35 cellular contexts compared by ENCODE assay signal in genomic region chr5:161850491-161850890, GRCh38. TPM values are rescaled to one million over a fixed set of nuclear protein-coding genes. Genes with fewer than 3 reads are reported as not detected.
"Had no signal": no experiment of that assay in that cellular context is flagged by ENCODE, and none has a peak within 500 bp of the region (broad histone marks: within the 10 kb centered on the region; RNA-seq: fewer than 3 reads in every experiment).

No MANE protein-coding gene starts in this region.

- H3K4me1 ChIP-seq: gastrocnemius medialis, left lung, prostate gland, thyroid gland, vagina had no signal

- H3K9me3 ChIP-seq: gastrocnemius medialis, heart left ventricle, left lung, prostate gland, sigmoid colon, stomach, thyroid gland, vagina had no signal

- H3K36me3 ChIP-seq: gastrocnemius medialis, heart left ventricle, left lung, prostate gland, sigmoid colon, stomach, thyroid gland, vagina had no signal

- H3K27me3 ChIP-seq: thyroid gland, vagina had no signal

- ATAC-seq: esophagus mucosa; gastrocnemius medialis; heart left ventricle; left cardiac atrium; left lung; naive thymus-derived CD4-positive, alpha-beta T cell; right cardiac atrium; stimulated activated effector memory CD8-positive, alpha-beta T cell treated with anti-CD3 and anti-CD28 coated beads, Interleukin-12 subunit alpha, Interleukin-12 subunit beta, amount 100 ng/mL, for 72 hours had no signal

- DNase-seq: cortex of kidney; effector CD4-positive, alpha-beta T cell; foreskin fibroblast; gastrocnemius medialis; heart left ventricle; hippocampal formation; left cardiac atrium; left lung; mesenchymal stem cell; midbrain; naive thymus-derived CD4-positive, alpha-beta T cell; right cardiac atrium; sigmoid colon; stimulated activated CD4-positive, alpha-beta T cell treated with anti-CD3 and anti-CD28 coated beads, Interleukin-2, amount 100 ng/mL, for 24 hours; stimulated activated CD4-positive, alpha-beta T cell treated with anti-CD3 and anti-CD28 coated beads, Interleukin-4, amount 100 ng/mL, for 24 hours; stimulated activated naive CD4-positive, alpha-beta T cell treated with Interleukin-2 at 50 U/mL for 16 hours; stomach; thyroid gland; trophoblast cell had no signal

- H3K4me3 ChIP-seq: gastrocnemius medialis, heart left ventricle, left lung, prostate gland, sigmoid colon, stomach, thyroid gland, vagina had no signal

- H3K27ac ChIP-seq: epithelial cell of prostate, gastrocnemius medialis, heart left ventricle, left lung, prostate gland, sigmoid colon, stomach, thyroid gland, vagina had no signal

RNA-seq across cellular contexts. Expression of gene GABRA1, which starts 2.6 kb away (rescaled TPM):
- total RNA-seq: dermis microvascular lymphatic vessel endothelial cell; esophagus mucosa; gastrocnemius medialis; glomerular endothelial cell; heart left ventricle; kidney epithelial cell; left cardiac atrium; left lung; lower leg skin; lung microvascular endothelial cell; mucosa of gallbladder; naive thymus-derived CD4-positive, alpha-beta T cell; osteocyte; renal cortical epithelial cell; right cardiac atrium; sigmoid colon; skeletal muscle tissue; subcutaneous adipose tissue; thyroid gland; ureter; vagina had no signal
- polyA plus RNA-seq: heart left ventricle; naive thymus-derived CD4-positive, alpha-beta T cell; right cardiac atrium had no signal
